Comparison of ENCODE assay signal across 23 cellular contexts in the genomic region with DNA sequence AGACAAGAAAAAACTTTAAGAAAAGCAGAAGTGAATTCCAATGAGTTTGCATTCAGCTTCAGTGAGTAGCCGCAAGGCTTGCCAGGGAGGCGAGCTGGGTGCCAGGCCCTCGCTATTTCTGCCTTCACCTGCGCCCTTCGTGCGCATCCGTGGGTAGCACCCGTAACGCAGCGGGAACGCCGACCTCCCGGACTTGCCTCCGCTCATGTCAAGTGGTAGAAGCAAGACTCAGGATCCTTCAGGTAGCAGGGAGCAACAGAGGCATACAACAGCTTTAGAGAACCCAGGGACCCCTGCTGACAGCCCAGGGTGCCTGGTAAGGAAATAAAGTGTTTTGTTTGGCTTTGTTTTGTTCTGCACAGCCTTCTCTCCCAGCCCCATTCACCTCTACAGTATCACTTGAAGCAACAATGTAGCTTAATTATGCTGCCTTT.
DNase-seq lines count a peak whose midpoint lies in the region; ATAC-seq and TF ChIP-seq lines count a peak whose summit lies in the region.
"Had no signal": no experiment of that assay in that cellular context is flagged by ENCODE, and none has a peak within 500 bp of the region (broad histone marks: within the 10 kb centered on the region; RNA-seq: fewer than 3 reads in every experiment).

No MANE protein-coding gene starts in this region.

- no peaks in the 10 kb centered on the region for H3K27me3 Mint-ChIP-seq in memory B cell
- H3K27me3 Mint-ChIP-seq in activated T-helper 1 cell treated with anti-CD3 and anti-CD28 coated beads, Interleukin-12 subunit alpha, Interleukin-12 subunit beta, Interleukin-2, Interleukin-4 antibody, amounts not matched to agents 30 ng/mL and 10 ng/mL and 1 ng/mL, durations not matched to agents 14 hours and 24 hours and 36 hours (ENCODE audit: insufficient read depth), result peaks cover 4% of the 10 kb centered on the region

- CTCF ChIA-PET in HEK293 (lab: Yijun Ruan, JAX) (interaction anchor here (0.7 kb wide), 1 partner anchor 314 kb away, joined by 3 read pairs; no protein-coding TSS in a partner anchor), OCI-LY7 (lab: Charles Lee; ENCODE audit: unreplicated experiment) (no interaction called here)

- H3K36me3 ChIP-seq in HEK293 (ENCODE audit: control insufficient read depth in 2 of 2, insufficient read depth in 1 of 2, low read length in 2 of 2) (no peaks in the 10 kb centered on the region), OCI-LY7 (ENCODE audit: insufficient read depth, low read length) (no peaks in the 10 kb centered on the region)
- H3K36me3 ChIP-seq: heart right ventricle had no signal

- no peaks in the 10 kb centered on the region for H3K79me2 ChIP-seq in OCI-LY7 (ENCODE audit: insufficient read depth, low read depth, low read length)

- no peaks in the 10 kb centered on the region for H3K9me3 Mint-ChIP-seq in memory B cell
- H3K9me3 Mint-ChIP-seq in activated T-helper 1 cell treated with anti-CD3 and anti-CD28 coated beads, Interleukin-12 subunit alpha, Interleukin-12 subunit beta, Interleukin-2, Interleukin-4 antibody, amounts not matched to agents 30 ng/mL and 10 ng/mL and 1 ng/mL, durations not matched to agents 14 hours and 24 hours and 36 hours, result no peaks in the 10 kb centered on the region
- H3K9me3 Mint-ChIP-seq: activated naive CD8-positive, alpha-beta T cell treated with anti-CD3 and anti-CD28 coated beads, Interleukin-2, amount 50 U/mL, for 24 hours; naive thymus-derived CD8-positive, alpha-beta T cell had no signal

- no peaks in the 10 kb centered on the region for H4K20me1 ChIP-seq in OCI-LY7 (ENCODE audit: insufficient read depth, low read length)

- no peaks in the 10 kb centered on the region for H3K9me2 ChIP-seq in OCI-LY7 (ENCODE audit: insufficient read depth, low read length)

- H3K36me3 Mint-ChIP-seq in memory B cell, result no peaks in the 10 kb centered on the region
- no peaks in the 10 kb centered on the region for H3K36me3 Mint-ChIP-seq in activated T-helper 1 cell treated with anti-CD3 and anti-CD28 coated beads, Interleukin-12 subunit alpha, Interleukin-12 subunit beta, Interleukin-2, Interleukin-4 antibody, amounts not matched to agents 30 ng/mL and 10 ng/mL and 1 ng/mL, durations not matched to agents 14 hours and 24 hours and 36 hours (ENCODE audit: low read depth)
- H3K36me3 Mint-ChIP-seq: naive thymus-derived CD8-positive, alpha-beta T cell had no signal

- H3K4me3 ChIP-seq in HEK293 (ENCODE audit: low read depth, low read length), result no peak overlapping the region
- H3K4me3 ChIP-seq in OCI-LY7 (ENCODE audit: low read depth, low read length, poor library complexity, severe bottlenecking), result no peak overlapping the region
- H3K4me3 ChIP-seq: heart right ventricle, skin epidermis had no signal

- POLR2A ChIA-PET in HEK293 (lab: Yijun Ruan, JAX), result interaction anchor here (0.6 kb wide), 1 partner anchor 32 kb away, joined by 4 read pairs; no protein-coding TSS in a partner anchor
- POLR2A ChIA-PET in OCI-LY7 (lab: Charles Lee), result no interaction called here

- no peaks in the 10 kb centered on the region for H3K9me3 ChIP-seq in HEK293 (ENCODE audit: control insufficient read depth, insufficient read depth, low read depth, low read length)
- no peaks in the 10 kb centered on the region for H3K9me3 ChIP-seq in OCI-LY7 (ENCODE audit: low read length)

- intact Hi-C loops in OCI-LY7 (cut with micrococcal nuclease; ENCODE audit: unreplicated experiment), result no loop called here
- intact Hi-C loops in activated T-helper 1 cell treated with anti-CD3 and anti-CD28 coated beads, Interleukin-12 subunit alpha, Interleukin-12 subunit beta, Interleukin-2, Interleukin-4 antibody, amounts not matched to agents 30 ng/mL and 10 ng/mL and 1 ng/mL, durations not matched to agents 14 hours and 24 hours and 36 hours (cut with micrococcal nuclease), result no loop called here

- H3K27ac ChIP-seq in HEK293 (ENCODE audit: extremely low read depth, low read depth, low read length) (no peak overlapping the region), OCI-LY7 (ENCODE audit: low read depth, low read length, poor library complexity, severe bottlenecking) (no peak overlapping the region)
- H3K27ac ChIP-seq: heart right ventricle, skin epidermis had no signal

- no TSS peak for BruUV-seq in OCI-LY7 (replicated peaks; lab: Mats Ljungman, UMichigan)

- H3K4me3 Mint-ChIP-seq in memory B cell, result peak overlapping the region; percentile 11
- no peak overlapping the region for H3K4me3 Mint-ChIP-seq in activated T-helper 1 cell treated with anti-CD3 and anti-CD28 coated beads, Interleukin-12 subunit alpha, Interleukin-12 subunit beta, Interleukin-2, Interleukin-4 antibody, amounts not matched to agents 30 ng/mL and 10 ng/mL and 1 ng/mL, durations not matched to agents 14 hours and 24 hours and 36 hours
- H3K4me3 Mint-ChIP-seq: activated naive CD8-positive, alpha-beta T cell treated with anti-CD3 and anti-CD28 coated beads, Interleukin-2, amount 50 U/mL, for 24 hours had no signal

- H3K4me1 ChIP-seq in HEK293 (ENCODE audit: control insufficient read depth, insufficient read depth, low read length) (no peaks in the 10 kb centered on the region), OCI-LY7 (ENCODE audit: insufficient read depth, low read length, poor library complexity, severe bottlenecking) (peaks cover 3% of the 10 kb centered on the region)
- H3K4me1 ChIP-seq: heart right ventricle had no signal

- ATAC-seq in memory B cell (ENCODE audit: low read depth), result peak; percentile 44
- no peak for ATAC-seq in GM19467 (IDR thresholded peaks at IDR 0.05; ENCODE audit: unreplicated experiment)
- ATAC-seq in HG02610 (IDR thresholded peaks at IDR 0.05; ENCODE audit: unreplicated experiment), result no peak
- ATAC-seq: activated naive CD8-positive, alpha-beta T cell treated with anti-CD3 and anti-CD28 coated beads, Interleukin-2, amount 50 U/mL, for 24 hours; heart right ventricle; left cardiac atrium; naive thymus-derived CD8-positive, alpha-beta T cell had no signal

- H3K4me2 ChIP-seq in OCI-LY7 (ENCODE audit: low read length), result 0 out of 2 replicates have a peak overlapping the region, but pooled peaks have one; percentile 16

- H2AFZ ChIP-seq in OCI-LY7 (ENCODE audit: low read length), result 0 out of 2 replicates have a peak overlapping the region, but pooled peaks have one; percentile 19

- H3K27ac Mint-ChIP-seq in memory B cell, result no peak overlapping the region
- H3K27ac Mint-ChIP-seq in activated T-helper 1 cell treated with anti-CD3 and anti-CD28 coated beads, Interleukin-12 subunit alpha, Interleukin-12 subunit beta, Interleukin-2, Interleukin-4 antibody, amounts not matched to agents 30 ng/mL and 10 ng/mL and 1 ng/mL, durations not matched to agents 14 hours and 24 hours and 36 hours, result no peak overlapping the region
- H3K27ac Mint-ChIP-seq: activated naive CD8-positive, alpha-beta T cell treated with anti-CD3 and anti-CD28 coated beads, Interleukin-2, amount 50 U/mL, for 24 hours; naive thymus-derived CD8-positive, alpha-beta T cell had no signal

- no peaks in the 10 kb centered on the region for H3K4me1 Mint-ChIP-seq in memory B cell
- no peaks in the 10 kb centered on the region for H3K4me1 Mint-ChIP-seq in activated T-helper 1 cell treated with anti-CD3 and anti-CD28 coated beads, Interleukin-12 subunit alpha, Interleukin-12 subunit beta, Interleukin-2, Interleukin-4 antibody, amounts not matched to agents 30 ng/mL and 10 ng/mL and 1 ng/mL, durations not matched to agents 14 hours and 24 hours and 36 hours (ENCODE audit: low read depth)
- H3K4me1 Mint-ChIP-seq: activated naive CD8-positive, alpha-beta T cell treated with anti-CD3 and anti-CD28 coated beads, Interleukin-2, amount 50 U/mL, for 24 hours had no signal

- DNase-seq in CD1c-positive myeloid dendritic cell (ENCODE audit: extremely low spot score) (peak; percentile 5), OCI-LY7 (ENCODE audit: low spot score) (peak; percentile 10), memory B cell (ENCODE audit: low spot score in 2 of 2) (no peak), T-helper 2 cell (no peak)
- no peak for DNase-seq in activated T-helper 1 cell treated with anti-CD3 and anti-CD28 coated beads, Interleukin-12 subunit alpha, Interleukin-12 subunit beta, Interleukin-2, Interleukin-4 antibody, amounts not matched to agents 30 ng/mL and 10 ng/mL and 1 ng/mL, durations not matched to agents 14 hours and 24 hours and 36 hours (ENCODE audit: low spot score)
- DNase-seq: activated gamma-delta T cell treated with Interleukin-2 at 50 U/mL for 16 hours; activated naive CD8-positive, alpha-beta T cell treated with anti-CD3 and anti-CD28 coated beads, Interleukin-2, amount 50 U/mL, for 24 hours; COR-L47; erythroblast; GF-D8; heart right ventricle; left cardiac atrium; mesenchymal stem cell; naive thymus-derived CD8-positive, alpha-beta T cell; NCI-H2227 treated with DMSO at 0.1 percent for 48 hours; NCI-H774; SHP77 treated with DMSO at 0.1 percent for 48 hours; stimulated activated CD4-positive, alpha-beta T cell treated with anti-CD3 and anti-CD28 coated beads, Interleukin-1b, Interleukin-23, amount 100 ng/mL, for 48 hours; SW 1271 had no signal

- TF ChIP-seq CTCF in HEK293 (tag by site-specific recombination; IDR thresholded peaks at IDR 0.05) (no peak), OCI-LY7 (conservative IDR thresholded peaks at IDR 0.05; ENCODE audit: low read length) (no peak)

TF ChIP-seq in HEK293, 187 proteins besides CTCF, POLR2A, EP300 and RAD21:
- TF ChIP-seq ZIC2 (tag by site-specific recombination; IDR thresholded peaks at IDR 0.05) (0 out of 2 replicates have a peak, but pooled peaks have one; percentile 28), ZNF214 (tag by site-specific recombination; IDR thresholded peaks at IDR 0.05; ENCODE audit: borderline replicate concordance) (no peak), ZNF48 (tag by site-specific recombination; IDR thresholded peaks at IDR 0.05) (no peak), ZNF266 (tag by site-specific recombination; IDR thresholded peaks at IDR 0.05; ENCODE audit: low read depth) (no peak), ZNF747 (tag by site-specific recombination; IDR thresholded peaks at IDR 0.05) (no peak), ZNF138 (tag by site-specific recombination; IDR thresholded peaks at IDR 0.05; ENCODE audit: borderline replicate concordance) (no peak)

Comparison
In these comparisons a context has a peak if more than half of its experiments do, and no peak if none do; other contexts are left out.
1. DNase-seq: peak in CD1c-positive myeloid dendritic cell (single experiment) and OCI-LY7 (single experiment); none in memory B cell (0 of 2), T-helper 2 cell (0 of 5) and activated T-helper 1 cell treated with anti-CD3 and anti-CD28 coated beads, Interleukin-12 subunit alpha, Interleukin-12 subunit beta, Interleukin-2, Interleukin-4 antibody, amounts not matched to agents 30 ng/mL and 10 ng/mL and 1 ng/mL, durations not matched to agents 14 hours and 24 hours and 36 hours (single experiment).